In the genomic region with DNA sequence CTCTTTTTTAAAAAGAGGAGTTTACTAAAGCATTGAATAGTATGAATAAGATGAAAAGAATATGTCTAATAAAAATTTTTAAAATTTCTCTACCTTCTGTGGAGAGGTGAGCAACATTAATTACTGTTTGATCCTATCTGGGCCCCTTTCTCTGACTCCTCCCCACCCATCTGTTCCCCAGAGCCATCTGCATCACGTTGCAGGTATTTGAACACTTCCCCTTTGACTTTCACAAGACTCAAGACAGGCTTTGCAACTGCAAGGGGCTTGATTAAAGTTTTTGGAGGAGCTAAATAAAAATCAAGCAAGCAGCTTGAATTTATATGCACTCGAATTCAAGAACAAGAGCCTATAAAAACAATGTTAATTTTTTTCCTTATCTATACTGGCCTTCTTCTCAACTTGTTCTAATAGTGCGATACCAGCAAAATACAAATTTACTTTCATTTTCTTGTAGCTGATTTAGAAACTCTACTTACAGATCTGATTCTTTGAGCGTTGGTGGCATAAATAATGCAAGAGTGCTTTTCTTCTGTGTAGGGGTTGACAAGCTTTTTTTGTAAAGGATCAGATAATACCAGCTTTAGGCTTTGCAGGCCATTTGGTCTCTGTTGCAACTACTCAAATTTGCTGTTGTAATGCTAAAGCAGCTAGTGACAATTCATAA, we compare ENCODE assay signal across 8 cellular contexts. TPM values are rescaled to one million over a fixed set of nuclear protein-coding genes. Genes with fewer than 3 reads are reported as not detected.
DNase-seq lines count a peak whose midpoint lies in the region; ATAC-seq and TF ChIP-seq lines count a peak whose summit lies in the region.
"Had no signal": no experiment of that assay in that cellular context is flagged by ENCODE, and none has a peak within 500 bp of the region (broad histone marks: within the 10 kb centered on the region; RNA-seq: fewer than 3 reads in every experiment).

No MANE protein-coding gene starts in this region.

- H3K9me3 Mint-ChIP-seq in memory B cell (peaks cover 1% of the 10 kb centered on the region), progenitor cell of endocrine pancreas (ENCODE audit: low read depth) (peaks cover 3% of the 10 kb centered on the region)
- peaks cover 11% of the 10 kb centered on the region for H3K9me3 Mint-ChIP-seq in activated CD4-positive, alpha-beta memory T cell treated with anti-CD3 and anti-CD28 coated beads for 36 hours

- H3K4me3 Mint-ChIP-seq in memory B cell (peak overlapping the region; percentile 76), progenitor cell of endocrine pancreas (ENCODE audit: low read depth) (no peak overlapping the region)
- H3K4me3 Mint-ChIP-seq in activated CD4-positive, alpha-beta memory T cell treated with anti-CD3 and anti-CD28 coated beads for 36 hours, result no peak overlapping the region

- peaks cover 8% of the 10 kb centered on the region for H3K4me1 Mint-ChIP-seq in memory B cell
- peaks cover 11% of the 10 kb centered on the region for H3K4me1 Mint-ChIP-seq in activated CD4-positive, alpha-beta memory T cell treated with anti-CD3 and anti-CD28 coated beads for 36 hours (ENCODE audit: low read depth)
- no peaks in the 10 kb centered on the region for H3K4me1 Mint-ChIP-seq in progenitor cell of endocrine pancreas (ENCODE audit: low read depth)

- DNase-seq in NCI-H524 (lab: John Stamatoyannopoulos, UW) (peak; percentile 26 to 66), memory B cell (ENCODE audit: low spot score in 2 of 2) (peak in 1 of 2 donors; percentile 25), progenitor cell of endocrine pancreas (ENCODE audit: low spot score, unreplicated experiment) (no peak), A172 (ENCODE audit: low spot score) (no peak)
- DNase-seq in activated CD4-positive, alpha-beta memory T cell treated with anti-CD3 and anti-CD28 coated beads for 36 hours, result no peak

- TF ChIP-seq CTCF in progenitor cell of endocrine pancreas (IDR thresholded peaks at IDR 0.05; ENCODE audit: unreplicated experiment), result no peak

- H3K36me3 Mint-ChIP-seq in memory B cell (no peaks in the 10 kb centered on the region), progenitor cell of endocrine pancreas (ENCODE audit: insufficient read depth) (no peaks in the 10 kb centered on the region)
- no peaks in the 10 kb centered on the region for H3K36me3 Mint-ChIP-seq in activated CD4-positive, alpha-beta memory T cell treated with anti-CD3 and anti-CD28 coated beads for 36 hours

- CTCF ChIA-PET in activated CD4-positive, alpha-beta memory T cell treated with anti-CD3 and anti-CD28 coated beads for 36 hours (lab: Charles Lee), result no interaction called here

- H3K27me3 Mint-ChIP-seq in memory B cell (no peaks in the 10 kb centered on the region), progenitor cell of endocrine pancreas (no peaks in the 10 kb centered on the region)
- peaks cover 2% of the 10 kb centered on the region for H3K27me3 Mint-ChIP-seq in activated CD4-positive, alpha-beta memory T cell treated with anti-CD3 and anti-CD28 coated beads for 36 hours

- POLR2A ChIA-PET in activated CD4-positive, alpha-beta memory T cell treated with anti-CD3 and anti-CD28 coated beads for 36 hours (lab: Charles Lee), result no interaction called here

- H3K27ac Mint-ChIP-seq in memory B cell (peak overlapping the region; percentile 18), progenitor cell of endocrine pancreas (no peak overlapping the region)
- no peak overlapping the region for H3K27ac Mint-ChIP-seq in activated CD4-positive, alpha-beta memory T cell treated with anti-CD3 and anti-CD28 coated beads for 36 hours

- peak; percentile 95 for ATAC-seq in GM18907 (IDR thresholded peaks at IDR 0.05; ENCODE audit: unreplicated experiment)
- peak; percentile 98 for ATAC-seq in HG02623 (IDR thresholded peaks at IDR 0.05; ENCODE audit: unreplicated experiment)
- ATAC-seq in memory B cell (ENCODE audit: low read depth), result peak; percentile 99
- ATAC-seq: K562 had no signal

- intact Hi-C loops in activated CD4-positive, alpha-beta memory T cell treated with anti-CD3 and anti-CD28 coated beads for 36 hours (cut with micrococcal nuclease), result loop anchor here (5.0 kb wide), 1 partner anchor 59 kb away; a partner anchor contains a TSS

RNA-seq across cellular contexts. Expression of a gene that starts 21.3 kb away (rescaled TPM):
- total RNA-seq in activated CD4-positive, alpha-beta memory T cell treated with anti-CD3 and anti-CD28 coated beads for 36 hours, result not detected
- not detected in 2 replicates for total RNA-seq in progenitor cell of endocrine pancreas
- total RNA-seq in A172 (2014; rRNA removed; shearing (Covaris generic)), result not detected in 2 replicates
- total RNA-seq: K562 had no signal

Comparison
In these comparisons a context has a peak if more than half of its experiments do, and no peak if none do; other contexts are left out.
1. DNase-seq: peak in NCI-H524 (2 of 2); none in activated CD4-positive, alpha-beta memory T cell treated with anti-CD3 and anti-CD28 coated beads for 36 hours (single experiment), progenitor cell of endocrine pancreas (single experiment) and A172 (single experiment).
2. Peak in every context shown above with its lines, with median percentiles within 50 percentile points of each other: ATAC-seq.